Comparison of ENCODE assay signal across 9 cellular contexts in genomic region chr1:231418101-231418740, GRCh38. TPM values are rescaled to one million over a fixed set of nuclear protein-coding genes. Genes with fewer than 3 reads are reported as not detected.
DNase-seq lines count a peak whose midpoint lies in the region; ATAC-seq, FAIRE-seq and TF ChIP-seq lines count a peak whose summit lies in the region.
"Had no signal": no experiment of that assay in that cellular context is flagged by ENCODE, and none has a peak within 500 bp of the region (broad histone marks: within the 10 kb centered on the region; RNA-seq: fewer than 3 reads in every experiment).

No MANE protein-coding gene starts in this region.

- peak overlapping the region; percentile 73 for H3K27ac Mint-ChIP-seq in Calu3 (ENCODE audit: unreplicated experiment)

- intact Hi-C loops in Calu3 (cut with micrococcal nuclease; ENCODE audit: unreplicated experiment): loop anchor here (1.0 to 5.0 kb wide), 3 partner anchors 9 to 174 kb away; no protein-coding TSS in a partner anchor
- intact Hi-C loops in endothelial cell of umbilical vein (cut with micrococcal nuclease): no loop called here
- intact Hi-C loops in pancreas (cut with DNase I): loop anchor here in 1 of 3 donors (10.0 kb wide), 1 partner anchor 53 kb away; no protein-coding TSS in a partner anchor

- H3K9me3 ChIP-seq in OCI-LY3 (ENCODE audit: insufficient read depth, low read length): no peaks in the 10 kb centered on the region
- no peaks in the 10 kb centered on the region for H3K9me3 ChIP-seq in endothelial cell of umbilical vein (replicated peaks; ENCODE audit: control insufficient read depth, insufficient read depth, low read length)
- H3K9me3 ChIP-seq in pancreas: no peaks in the 10 kb centered on the region

- 28 to 29% methylated on average over 4 of the region's 4 CpGs for WGBS in pancreas, 2 donors

- no peaks in the 10 kb centered on the region for H3K9me1 ChIP-seq in endothelial cell of umbilical vein (replicated peaks; ENCODE audit: control insufficient read depth, extremely low read depth, insufficient read depth, low read length)

- H3K9ac ChIP-seq in OCI-LY3 (ENCODE audit: low read length) (no peak overlapping the region), endothelial cell of umbilical vein (replicated peaks; ENCODE audit: extremely low read depth, insufficient read depth, low read length) (peak overlapping the region; percentile 34)

- no peaks in the 10 kb centered on the region for H3K27me3 Mint-ChIP-seq in Calu3 (ENCODE audit: unreplicated experiment)

- H3K4me1 ChIP-seq in OCI-LY3 (ENCODE audit: low read length): peaks cover 36% of the 10 kb centered on the region
- H3K4me1 ChIP-seq in endothelial cell of umbilical vein (ENCODE audit: control insufficient read depth, extremely low read depth, insufficient read depth, low read length): peaks cover 31% of the 10 kb centered on the region
- H3K4me1 ChIP-seq in pancreas: peaks cover under 1 to 48% (median 30%) of the 10 kb centered on the region in 3 donors

- H4K20me1 ChIP-seq in OCI-LY3 (ENCODE audit: insufficient read depth, low read length) (peaks cover 74% of the 10 kb centered on the region), endothelial cell of umbilical vein (replicated peaks; ENCODE audit: control insufficient read depth, extremely low read depth, insufficient read depth, low read length) (peaks cover 9% of the 10 kb centered on the region)

- H3K9me3 Mint-ChIP-seq in Calu3 (ENCODE audit: low read depth, unreplicated experiment): no peaks in the 10 kb centered on the region

- H2AFZ ChIP-seq in OCI-LY3 (ENCODE audit: low read depth, low read length): no peak overlapping the region
- no peak overlapping the region for H2AFZ ChIP-seq in endothelial cell of umbilical vein (ENCODE audit: low read depth, low read length)

- H3K4me3 ChIP-seq in OCI-LY3 (ENCODE audit: low read length) (no peak overlapping the region), endothelial cell of umbilical vein (replicated peaks in 1 of 3; ENCODE audit: insufficient read depth in 1 of 3, low read depth in 1 of 3, low read length in 3 of 3) (peak overlapping the region in 2 of 3 experiments; percentile 91 to 97), pancreas (peak overlapping the region; percentile 2 to 84 (median 78))

- POLR2A ChIA-PET in endothelial cell of umbilical vein (lab: Charles Lee): no interaction called here

- BruUV-seq in Calu3 (replicated peaks; lab: Mats Ljungman, UMichigan) (no TSS peak), endothelial cell of umbilical vein (replicated peaks; lab: Mats Ljungman, UMichigan) (no TSS peak)

- DNase-seq in Calu3 (no peak), endothelial cell of umbilical vein (ENCODE audit: low read depth, low spot score) (peak; percentile 33), pancreas (no peak), GM13977 (ENCODE audit: low spot score) (no peak), GM19238 (ENCODE audit: insufficient read length, low spot score) (no peak), superior temporal gyrus (ENCODE audit: extremely low spot score) (no peak)
- DNase-seq in stimulated activated naive CD4-positive, alpha-beta T cell treated with Interleukin-2 at 50 U/mL for 16 hours (lab: John Stamatoyannopoulos, UW): no peak
- DNase-seq: activated CD8-positive, alpha-beta memory T cell treated with anti-CD3 and anti-CD28 coated beads, Interleukin-2, amount 50 U/mL, for 48 hours had no signal

- FAIRE-seq in endothelial cell of umbilical vein (lab: Jason Lieb, UNC) (no peak), pancreas (lab: Jason Lieb, UNC) (no peak)

- no peak for TF ChIP-seq POLR2A in endothelial cell of umbilical vein (IDR thresholded peaks at IDR 0.05; ENCODE audit: low read depth, low read length)

- H3K36me3 ChIP-seq in OCI-LY3 (replicated peaks; ENCODE audit: low read depth, low read length) (peaks cover 36% of the 10 kb centered on the region), endothelial cell of umbilical vein (ENCODE audit: control insufficient read depth in 2 of 2, extremely low read depth in 1 of 2, insufficient read depth in 2 of 2, low read length in 2 of 2) (no peaks in the 10 kb centered on the region), pancreas (no peaks in the 10 kb centered on the region)

- no peak for ATAC-seq in pancreas

- peaks cover 52% of the 10 kb centered on the region for H3K36me3 Mint-ChIP-seq in Calu3 (ENCODE audit: insufficient read depth, unreplicated experiment)

- peak overlapping the region; percentile 78 for H3K4me3 Mint-ChIP-seq in Calu3 (ENCODE audit: low read depth, unreplicated experiment)

- H3K79me2 ChIP-seq in OCI-LY3 (ENCODE audit: low read length) (peaks cover 83% of the 10 kb centered on the region), endothelial cell of umbilical vein (ENCODE audit: control insufficient read depth, insufficient read depth, low read length) (peaks cover 83% of the 10 kb centered on the region)

- TF ChIP-seq CTCF in Calu3 (IDR thresholded peaks at IDR 0.05; ENCODE audit: unreplicated experiment) (no peak), OCI-LY3 (IDR thresholded peaks at IDR 0.05; ENCODE audit: low read depth, low read length) (no peak), endothelial cell of umbilical vein (IDR thresholded peaks at IDR 0.05; ENCODE audit: extremely low read depth in 1 of 2, insufficient read depth in 1 of 2, low read depth in 1 of 2, low read length in 2 of 2) (no peak), pancreas (IDR thresholded peaks at IDR 0.05) (no peak), GM13977 (IDR thresholded peaks at IDR 0.05; ENCODE audit: extremely low read depth, insufficient read depth, missing control alignments) (no peak)

- peak overlapping the region; percentile 88 for H3K4me2 ChIP-seq in OCI-LY3 (ENCODE audit: low read length)
- H3K4me2 ChIP-seq in endothelial cell of umbilical vein (ENCODE audit: insufficient read depth, low read length): peak overlapping the region; percentile 99

- H3K27me3 ChIP-seq in OCI-LY3 (ENCODE audit: low read depth, low read length): 0 out of 2 replicates have a peak, but pooled peaks cover 1% of the 10 kb centered on the region
- no peaks in the 10 kb centered on the region for H3K27me3 ChIP-seq in endothelial cell of umbilical vein (ENCODE audit: control insufficient read depth in 2 of 2, insufficient read depth in 2 of 2, low read length in 2 of 2)
- H3K27me3 ChIP-seq in pancreas: no peaks in the 10 kb centered on the region

- dilution Hi-C loops in endothelial cell of umbilical vein (cut with MboI; ENCODE audit: extremely low pct_ligation_motif_present, low sequenced_read_pairs): no loop called here

- H3K27ac ChIP-seq in OCI-LY3 (ENCODE audit: low read length) (no peak overlapping the region), endothelial cell of umbilical vein (ENCODE audit: insufficient read depth, low read depth, low read length) (no peak overlapping the region), pancreas (no peak overlapping the region)

- peaks cover 31% of the 10 kb centered on the region for H3K4me1 Mint-ChIP-seq in Calu3 (ENCODE audit: low read depth, unreplicated experiment)

- CTCF ChIA-PET in Calu3 (lab: Charles Lee) (interaction anchor here (0.7 kb wide), 1 partner anchor 449 kb away, joined by 3 read pairs; no protein-coding TSS in a partner anchor), endothelial cell of umbilical vein (lab: Charles Lee) (interaction anchor here (1.3 to 2.8 kb wide), 6 partner anchors 26 to 166 kb away, joined by 4 to 11 read pairs (median 4); no protein-coding TSS in a partner anchor)

- in situ Hi-C loops in GM13977 (cut with MboI; ENCODE audit: low pct_unique_long_range_greater_than_20kb, low sequenced_read_pairs, unreplicated experiment): loop anchor here (10.0 kb wide), 1 partner anchor 107 kb away; the partner anchor contains the start of gene TSNAX

TF ChIP-seq in endothelial cell of umbilical vein, 7 proteins besides CTCF, POLR2A, EP300 and RAD21:
- TF ChIP-seq JUN (IDR thresholded peaks at IDR 0.05; ENCODE audit: borderline replicate concordance, insufficient read depth, insufficient read length, low read depth) (no peak), POLR2AphosphoS5 (IDR thresholded peaks at IDR 0.05; ENCODE audit: insufficient read depth, low read depth, low read length) (no peak), MAX (IDR thresholded peaks at IDR 0.05; ENCODE audit: insufficient read depth, insufficient read length) (no peak), EZH2 (IDR thresholded peaks at IDR 0.05; ENCODE audit: borderline replicate concordance, low read depth, low read length, severe bottlenecking) (no peak), FOS (IDR thresholded peaks at IDR 0.05; ENCODE audit: borderline replicate concordance, insufficient read depth, low read length) (no peak), GATA2 (IDR thresholded peaks at IDR 0.05; ENCODE audit: insufficient read depth, insufficient read length, low read depth, low read length) (no peak), MYC (IDR thresholded peaks at IDR 0.05; ENCODE audit: low read depth, low read length) (no peak)

RNA-seq across cellular contexts. Expression of gene EGLN1, which starts 3.9 kb away (rescaled TPM):
- total RNA-seq in Calu3 (2022) (33.3 and 34.9 TPM in 2 replicates), endothelial cell of umbilical vein (37.4 and 38.1 TPM in 2 replicates), pancreas (10 to 100 TPM; 14.0 to 27.0 (median 19.6) TPM)
- polyA plus RNA-seq in endothelial cell of umbilical vein (11.5 and 13.7 TPM in 2 replicates), pancreas (1 to 10 TPM; 6.8 to 10.0 TPM)
- 20.9 and 21.9 TPM in 2 replicates for polyA plus RNA-seq in endothelial cell of umbilical vein (2011; cell fraction: cytosol; rRNA removed)
- polyA plus RNA-seq in endothelial cell of umbilical vein (2011; cell fraction: nucleus; rRNA removed): 11.2 and 16.1 TPM in 2 replicates
- polyA plus RNA-seq in endothelial cell of umbilical vein (2012): 27.5 and 41.8 TPM in 2 replicates
- polyA minus RNA-seq in endothelial cell of umbilical vein: 37.8 and 52.4 TPM in 2 replicates
- polyA minus RNA-seq in endothelial cell of umbilical vein (2011; cell fraction: cytosol; rRNA and poly(A)+ RNA removed): 17.3 TPM
- 19.1 and 21.3 TPM in 2 replicates for polyA minus RNA-seq in endothelial cell of umbilical vein (2011; cell fraction: nucleus; rRNA and poly(A)+ RNA removed)
